In genomic region chr11:103798029-103798428, GRCh38 we compare ENCODE assay signal across 17 cellular contexts.
DNase-seq lines count a peak whose midpoint lies in the region; ATAC-seq and TF ChIP-seq lines count a peak whose summit lies in the region.
"Had no signal": no experiment of that assay in that cellular context is flagged by ENCODE, and none has a peak within 500 bp of the region (broad histone marks: within the 10 kb centered on the region; RNA-seq: fewer than 3 reads in every experiment).

No MANE protein-coding gene starts in this region.

- no peaks in the 10 kb centered on the region for H3K36me3 Mint-ChIP-seq in activated CD4-positive, alpha-beta T cell treated with anti-CD3 and anti-CD28 coated beads, Interleukin-2, amount 10 ng/mL, durations not matched to agents 7 days and 5 days (ENCODE audit: low read depth)
- no peaks in the 10 kb centered on the region for H3K36me3 Mint-ChIP-seq in Calu3 (ENCODE audit: insufficient read depth, unreplicated experiment)
- H3K36me3 Mint-ChIP-seq: brain; CD8-positive, alpha-beta T cell; neural progenitor cell had no signal

- DNase-seq in HCEC 1CT (peak; percentile 73), SK-N-SH (no peak), fibroblast of mammary gland (ENCODE audit: low read depth) (peak; percentile 90), pulmonary artery endothelial cell (ENCODE audit: low read depth, low spot score) (peak; percentile 53), omental fat pad (ENCODE audit: low spot score) (no peak), Calu3 (no peak)
- DNase-seq in activated CD4-positive, alpha-beta T cell treated with anti-CD3 and anti-CD28 coated beads, Interleukin-2, amount 10 ng/mL, durations not matched to agents 7 days and 5 days = no peak
- DNase-seq: activated effector memory CD4-positive, alpha-beta T cell treated with anti-CD3 and anti-CD28 coated beads, Interleukin-2, amount 50 U/mL, for 16 hours; CD8-positive, alpha-beta T cell; NCI-H1694 treated with DMSO at 0.1 percent for 48 hours; NCI-H524 treated with DMSO at 0.1 percent for 48 hours; SHP77; stomach had no signal

- peak overlapping the region in 1 of 2 experiments; percentile 48; a peak in 2 of 4 replicates for H3K27ac ChIP-seq in SK-N-SH (ENCODE audit: low read depth in 2 of 2, low read length in 1 of 2)
- H3K27ac ChIP-seq: neural progenitor cell, stomach had no signal

- no peaks in the 10 kb centered on the region for H3F3A ChIP-seq in SK-N-SH (replicated peaks; ENCODE audit: insufficient read depth)

- H3K4me1 Mint-ChIP-seq in activated CD4-positive, alpha-beta T cell treated with anti-CD3 and anti-CD28 coated beads, Interleukin-2, amount 10 ng/mL, durations not matched to agents 7 days and 5 days = no peaks in the 10 kb centered on the region
- peaks cover 7% of the 10 kb centered on the region for H3K4me1 Mint-ChIP-seq in Calu3 (ENCODE audit: low read depth, unreplicated experiment)

- no peak for ATAC-seq in GM18870 (IDR thresholded peaks at IDR 0.05; ENCODE audit: unreplicated experiment)
- ATAC-seq in omental fat pad (ENCODE audit: low FRiP score) = no peak
- ATAC-seq: CD8-positive, alpha-beta T cell had no signal

- POLR2A ChIA-PET in SK-N-SH (lab: Yijun Ruan, JAX) = no interaction called here
- POLR2A ChIA-PET in activated CD4-positive, alpha-beta T cell treated with anti-CD3 and anti-CD28 coated beads, Interleukin-2, amount 10 ng/mL, durations not matched to agents 7 days and 5 days (lab: Charles Lee) = no interaction called here

- H3K27me3 ChIP-seq in SK-N-SH (ENCODE audit: insufficient read depth) = no peaks in the 10 kb centered on the region
- H3K27me3 ChIP-seq: neural progenitor cell, stomach had no signal

- no peaks in the 10 kb centered on the region for H4K20me1 ChIP-seq in SK-N-SH (ENCODE audit: insufficient read depth)

- CTCF ChIA-PET in SK-N-SH (lab: Yijun Ruan, JAX) (interaction anchor here (1.7 kb wide), 1 partner anchor 116 kb away, joined by 4 read pairs; no protein-coding TSS in a partner anchor), Calu3 (lab: Charles Lee) (no interaction called here)
- CTCF ChIA-PET in activated CD4-positive, alpha-beta T cell treated with anti-CD3 and anti-CD28 coated beads, Interleukin-2, amount 10 ng/mL, durations not matched to agents 7 days and 5 days (lab: Charles Lee) = no interaction called here

- H2AFZ ChIP-seq in SK-N-SH (ENCODE audit: low read depth) = peak overlapping the region; percentile 57; the same call in 1 of the 2 replicates
- H2AFZ ChIP-seq: neural progenitor cell had no signal

- H3K9me2 ChIP-seq in SK-N-SH = no peaks in the 10 kb centered on the region

- H3K4me3 ChIP-seq in SK-N-SH (ENCODE audit: low read depth in 2 of 2, low read length in 1 of 2) = no peak overlapping the region
- no peak overlapping the region for H3K4me3 ChIP-seq in fibroblast of mammary gland (ENCODE audit: control insufficient read depth, low read depth, low read length)
- H3K4me3 ChIP-seq: neural progenitor cell, skin epidermis, stomach had no signal

- intact Hi-C loops in Calu3 (cut with micrococcal nuclease; ENCODE audit: unreplicated experiment) = no loop called here

- peaks cover under 1% of the 10 kb centered on the region; the same call in 1 of the 2 replicates for H3K9me3 ChIP-seq in SK-N-SH
- H3K9me3 ChIP-seq: stomach had no signal

- H3K9ac ChIP-seq in SK-N-SH = no peak overlapping the region
- H3K9ac ChIP-seq: neural progenitor cell had no signal

- BruUV-seq in Calu3 (replicated peaks; lab: Mats Ljungman, UMichigan) = no TSS peak

- TF ChIP-seq EP300 in SK-N-SH (IDR thresholded peaks at IDR 0.05; ENCODE audit: borderline replicate concordance in 1 of 2, low read depth in 1 of 2, low read length in 1 of 2) = peak in 1 of 2 experiments; percentile 15; a peak in 1 of 4 replicates

- WGBS in SK-N-SH (ENCODE audit: low lambda C conversion rate) = 9% methylated on average over 1 of the region's 1 CpG

- TF ChIP-seq CTCF in SK-N-SH (IDR thresholded peaks at IDR 0.05) (no peak), fibroblast of mammary gland (conservative IDR thresholded peaks at IDR 0.05; ENCODE audit: control insufficient read depth, insufficient read depth, low read depth, low read length) (no peak), omental fat pad (IDR thresholded peaks at IDR 0.05) (no peak), Calu3 (IDR thresholded peaks at IDR 0.05; ENCODE audit: unreplicated experiment) (no peak)

- H3K27ac Mint-ChIP-seq in activated CD4-positive, alpha-beta T cell treated with anti-CD3 and anti-CD28 coated beads, Interleukin-2, amount 10 ng/mL, durations not matched to agents 7 days and 5 days = no peak overlapping the region
- H3K27ac Mint-ChIP-seq in Calu3 (ENCODE audit: unreplicated experiment) = no peak overlapping the region
- H3K27ac Mint-ChIP-seq: CD8-positive, alpha-beta T cell; neural progenitor cell had no signal

- H3K79me2 ChIP-seq in SK-N-SH (ENCODE audit: insufficient read depth) = no peaks in the 10 kb centered on the region

- no peaks in the 10 kb centered on the region for H3K9me3 Mint-ChIP-seq in activated CD4-positive, alpha-beta T cell treated with anti-CD3 and anti-CD28 coated beads, Interleukin-2, amount 10 ng/mL, durations not matched to agents 7 days and 5 days
- no peaks in the 10 kb centered on the region for H3K9me3 Mint-ChIP-seq in Calu3 (ENCODE audit: low read depth, unreplicated experiment)
- H3K9me3 Mint-ChIP-seq: CD8-positive, alpha-beta T cell; neural progenitor cell had no signal

- no peak overlapping the region for H3K4me3 Mint-ChIP-seq in activated CD4-positive, alpha-beta T cell treated with anti-CD3 and anti-CD28 coated beads, Interleukin-2, amount 10 ng/mL, durations not matched to agents 7 days and 5 days
- no peak overlapping the region for H3K4me3 Mint-ChIP-seq in Calu3 (ENCODE audit: low read depth, unreplicated experiment)
- H3K4me3 Mint-ChIP-seq: brain; CD8-positive, alpha-beta T cell; neural progenitor cell had no signal

- H3K27me3 Mint-ChIP-seq in activated CD4-positive, alpha-beta T cell treated with anti-CD3 and anti-CD28 coated beads, Interleukin-2, amount 10 ng/mL, durations not matched to agents 7 days and 5 days = no peaks in the 10 kb centered on the region
- H3K27me3 Mint-ChIP-seq in Calu3 (ENCODE audit: unreplicated experiment) = no peaks in the 10 kb centered on the region

- peaks cover 5% of the 10 kb centered on the region in 2 experiments; a peak in 2 of 4 replicates for H3K4me1 ChIP-seq in SK-N-SH (ENCODE audit: control insufficient read depth in 1 of 2, insufficient read depth in 2 of 2, low read depth in 1 of 2, low read length in 1 of 2)
- H3K4me1 ChIP-seq: neural progenitor cell, stomach had no signal

- no peak for TF ChIP-seq RAD21 in SK-N-SH (IDR thresholded peaks at IDR 0.05; ENCODE audit: low read length)

- H3K4me2 ChIP-seq in SK-N-SH = no peak overlapping the region
- H3K4me2 ChIP-seq: neural progenitor cell had no signal

- peaks cover 0 to 3% of the 10 kb centered on the region in 2 experiments for H3K36me3 ChIP-seq in SK-N-SH (replicated peaks in 1 of 2; ENCODE audit: control insufficient read depth in 1 of 2, insufficient read depth in 2 of 2, low read length in 1 of 2)
- H3K36me3 ChIP-seq: neural progenitor cell, stomach had no signal

TF ChIP-seq in SK-N-SH, 30 proteins besides CTCF, POLR2A, EP300 and RAD21 (continues in another document):
- TF ChIP-seq EZH2phosphoT487 (IDR thresholded peaks at IDR 0.05; ENCODE audit: borderline replicate concordance, low read depth) (no peak), MXI1 (IDR thresholded peaks at IDR 0.05; ENCODE audit: low read depth, low read length) (no peak), NFIC (IDR thresholded peaks at IDR 0.05; ENCODE audit: borderline replicate concordance) (no peak), NRF1 (IDR thresholded peaks at IDR 0.05; ENCODE audit: low read depth, low read length) (no peak), JUND (IDR thresholded peaks at IDR 0.05) (peak; percentile 8; the same call in 1 of the 2 replicates), ZBTB33 (IDR thresholded peaks at IDR 0.05; ENCODE audit: borderline replicate concordance, low read depth) (no peak), FOSL2 (IDR thresholded peaks at IDR 0.05; ENCODE audit: borderline replicate concordance, low read depth) (no peak), CHD2 (IDR thresholded peaks at IDR 0.05; ENCODE audit: low read length, partially characterized antibody) (no peak), GABPA (IDR thresholded peaks at IDR 0.05; ENCODE audit: low read depth) (no peak), TCF12 (IDR thresholded peaks at IDR 0.05) (peak; percentile 83), IRF3 (IDR thresholded peaks at IDR 0.05; ENCODE audit: low read depth, low read length) (no peak), RCOR1 (IDR thresholded peaks at IDR 0.05; ENCODE audit: low read length) (no peak), FOXM1 (IDR thresholded peaks at IDR 0.05; ENCODE audit: low read depth) (no peak), SMC3 (IDR thresholded peaks at IDR 0.05; ENCODE audit: low read depth, low read length) (no peak), GATA2 (CRISPR knock-in tag; IDR thresholded peaks at IDR 0.05) (no peak)

Comparison
In these comparisons a context has a peak if more than half of its experiments do, and no peak if none do; other contexts are left out.
1. DNase-seq: peak in HCEC 1CT (single experiment), fibroblast of mammary gland (single experiment) and pulmonary artery endothelial cell (single experiment); none in SK-N-SH (single experiment), activated CD4-positive, alpha-beta T cell treated with anti-CD3 and anti-CD28 coated beads, Interleukin-2, amount 10 ng/mL, durations not matched to agents 7 days and 5 days (single experiment), omental fat pad (single experiment) and Calu3 (single experiment).